Comparison of ENCODE assay signal across 21 cellular contexts in genomic region chr11:18726040-18726439, GRCh38. TPM values are rescaled to one million over a fixed set of nuclear protein-coding genes. Genes with fewer than 3 reads are reported as not detected.
DNase-seq lines count a peak whose midpoint lies in the region.
"Had no signal": no experiment of that assay in that cellular context is flagged by ENCODE, and none has a peak within 500 bp of the region (broad histone marks: within the 10 kb centered on the region; RNA-seq: fewer than 3 reads in every experiment).

Gene IGSF22 (minus strand): TSS chr11:18726188. CDS start chr11:18724236, 1,952 bp downstream.

- no peak within 1 kb of the TSS for H3K4ac ChIP-seq in neuronal stem cell (ENCODE audit: low read length)

- H3K23ac ChIP-seq in neuronal stem cell (ENCODE audit: low read depth, low read length, poor library complexity) = no peak within 1 kb of the TSS

- no peak within 1 kb of the TSS for H2BK12ac ChIP-seq in neuronal stem cell (ENCODE audit: low read length)

- H2BK15ac ChIP-seq in neuronal stem cell (ENCODE audit: low read length) = no peak within 1 kb of the TSS

- H2BK5ac ChIP-seq in neuronal stem cell (ENCODE audit: low read length) = no peak within 1 kb of the TSS

- DNase-seq in H7 (peak; percentile 66), SJCRH30 (peak; percentile 85 to 89), neuronal stem cell (ENCODE audit: low spot score) (no peak), T-helper 1 cell (no peak), glomerular visceral epithelial cell (ENCODE audit: extremely low spot score) (no peak)
- no peak for DNase-seq in effector memory CD4-positive, alpha-beta T cell
- DNase-seq: Calu3; CD4-positive, CD25-positive, alpha-beta regulatory T cell; DMS79 treated with DMSO at 0.1 percent for 48 hours; GM23248; MG63; NCI-H1092 treated with DMSO at 0.1 percent for 48 hours; NCI-H1694; NCI-H226; NCI-H69; PC-3 had no signal

- no CpG with 5 or more reads among the region's 7 CpGs for WGBS in neuronal stem cell (ENCODE audit: extremely low coverage in 2 of 2, insufficient read length in 2 of 2, insufficient replicate concordance in 1 of 2), 2 donors

- H3K27ac ChIP-seq in SJCRH30 (peak within 1 kb of the TSS; percentile 23; the same call in 1 of the 2 replicates), neuronal stem cell (replicated peaks; ENCODE audit: low read length) (no peak within 1 kb of the TSS)
- no peak within 1 kb of the TSS for H3K27ac ChIP-seq in effector memory CD4-positive, alpha-beta T cell (ENCODE audit: insufficient read depth, low read length, poor library complexity, severe bottlenecking)
- H3K27ac ChIP-seq: GM23248, KMS-11, RWPE1, SJSA1 had no signal

- H3K36me3 ChIP-seq in H7 (replicated peaks; ENCODE audit: control insufficient read depth, insufficient read depth, low read length) (no peaks in the 10 kb centered on the region), SJCRH30 (no peaks in the 10 kb centered on the region), iPS-15b (ENCODE audit: control insufficient read depth, insufficient read depth, low read length) (no peaks in the 10 kb centered on the region), neuronal stem cell (replicated peaks in 1 of 2; ENCODE audit: control insufficient read depth in 2 of 2, insufficient read depth in 2 of 2, low read length in 2 of 2) (peaks cover 0 to 2% of the 10 kb centered on the region in 2 donors)
- H3K36me3 ChIP-seq in effector memory CD4-positive, alpha-beta T cell (ENCODE audit: control insufficient read depth, insufficient read depth, low read length) = no peaks in the 10 kb centered on the region
- H3K36me3 ChIP-seq: MG63, SJSA1 had no signal

- no peak within 1 kb of the TSS for H2AFZ ChIP-seq in neuronal stem cell (ENCODE audit: low read length)
- H2AFZ ChIP-seq: GM23248 had no signal

- H2BK120ac ChIP-seq in neuronal stem cell (ENCODE audit: low read depth, low read length) = no peak within 1 kb of the TSS

- H2AK5ac ChIP-seq in neuronal stem cell (ENCODE audit: low read depth, low read length) = no peak within 1 kb of the TSS

- H3K79me1 ChIP-seq in neuronal stem cell (ENCODE audit: low read depth, low read length) = no peaks in the 10 kb centered on the region

- H3K9ac ChIP-seq in iPS-15b (ENCODE audit: low read depth, low read length) = no peak within 1 kb of the TSS
- peak within 1 kb of the TSS; percentile 65 for H3K9ac ChIP-seq in neuronal stem cell (ENCODE audit: low read depth, low read length, poor library complexity)
- H3K9ac ChIP-seq: GM23248, KMS-11 had no signal

- no peak within 1 kb of the TSS for H3K4me2 ChIP-seq in neuronal stem cell (ENCODE audit: insufficient read depth, low read length, poor library complexity, severe bottlenecking)
- H3K4me2 ChIP-seq: KMS-11 had no signal

- H4K91ac ChIP-seq in neuronal stem cell (ENCODE audit: low read depth, low read length, poor library complexity) = no peak within 1 kb of the TSS

- no peak within 1 kb of the TSS for H4K8ac ChIP-seq in neuronal stem cell (ENCODE audit: low read depth, low read length)

- H3K4me1 ChIP-seq in SJCRH30 = peaks cover 34% of the 10 kb centered on the region
- H3K4me1 ChIP-seq in iPS-15b (ENCODE audit: control insufficient read depth, insufficient read depth, low read length) = peaks cover 11% of the 10 kb centered on the region
- peaks cover 4 to 11% of the 10 kb centered on the region in 2 donors for H3K4me1 ChIP-seq in neuronal stem cell (ENCODE audit: control insufficient read depth in 2 of 2, insufficient read depth in 1 of 2, low read depth in 1 of 2, low read length in 2 of 2)
- H3K4me1 ChIP-seq in effector memory CD4-positive, alpha-beta T cell (ENCODE audit: control insufficient read depth, insufficient read depth, low read length, poor library complexity, severe bottlenecking) = peaks cover 8% of the 10 kb centered on the region

- no peak within 1 kb of the TSS for H3K4me3 ChIP-seq in H7 (ENCODE audit: insufficient read depth, low read depth, low read length)
- H3K4me3 ChIP-seq in SJCRH30 = no peak within 1 kb of the TSS
- H3K4me3 ChIP-seq in iPS-15b (ENCODE audit: low read depth, low read length) = peak within 1 kb of the TSS; percentile 10
- H3K4me3 ChIP-seq in neuronal stem cell (ENCODE audit: low read length in 2 of 2) = no peak within 1 kb of the TSS
- no peak within 1 kb of the TSS for H3K4me3 ChIP-seq in effector memory CD4-positive, alpha-beta T cell (ENCODE audit: insufficient read depth, low read depth, low read length, poor library complexity, severe bottlenecking)
- H3K4me3 ChIP-seq: GM12878, GM23248, MG63, SJSA1 had no signal

- H3K9me3 ChIP-seq in SJCRH30 (replicated peaks) = no peaks in the 10 kb centered on the region
- H3K9me3 ChIP-seq in iPS-15b (ENCODE audit: control insufficient read depth, insufficient read depth, low read length) = no peaks in the 10 kb centered on the region
- H3K9me3 ChIP-seq in neuronal stem cell (replicated peaks in 1 of 2; ENCODE audit: control insufficient read depth in 2 of 2, insufficient read depth in 1 of 2, low read depth in 1 of 2, low read length in 2 of 2) = no peaks in the 10 kb centered on the region
- no peaks in the 10 kb centered on the region for H3K9me3 ChIP-seq in effector memory CD4-positive, alpha-beta T cell (ENCODE audit: control insufficient read depth, low read length)
- H3K9me3 ChIP-seq: MG63, SJSA1 had no signal

- H3K14ac ChIP-seq in neuronal stem cell (ENCODE audit: low read length) = no peak within 1 kb of the TSS

- H3K27me3 ChIP-seq in H7 (ENCODE audit: control insufficient read depth, insufficient read depth, low read length) (peaks cover 3% of the 10 kb centered on the region; the same call in 1 of the 2 replicates), SJCRH30 (no peaks in the 10 kb centered on the region), iPS-15b (ENCODE audit: control insufficient read depth, insufficient read depth, low read length) (peaks cover 2% of the 10 kb centered on the region), neuronal stem cell (ENCODE audit: control insufficient read depth in 3 of 3, insufficient read depth in 3 of 3, low read depth in 1 of 3, low read length in 3 of 3) (peaks cover 0 to 38% (median 0%) of the 10 kb centered on the region in 3 experiments)
- no peaks in the 10 kb centered on the region for H3K27me3 ChIP-seq in effector memory CD4-positive, alpha-beta T cell (replicated peaks; ENCODE audit: control insufficient read depth, insufficient read depth, low read length, poor library complexity, severe bottlenecking)
- H3K27me3 ChIP-seq: MG63, SJSA1 had no signal

- peak within 1 kb of the TSS; percentile 68 for H3K18ac ChIP-seq in neuronal stem cell (ENCODE audit: low read length)

RNA-seq across cellular contexts. Expression of gene IGSF22, which starts in this region (rescaled TPM):
- total RNA-seq in H7 (2014; rRNA removed; shearing (Covaris generic)) = 0.07 and 0.76 TPM in 2 replicates
- total RNA-seq in SJCRH30 (2014; rRNA removed; shearing (Covaris generic)) = 0.08 and 0.28 TPM in 2 replicates
- 0.04 TPM for polyA plus RNA-seq in neuronal stem cell (2013, experiment 1 of 2)
- polyA plus RNA-seq in neuronal stem cell (2013, experiment 2 of 2) = 0.08 TPM
- total RNA-seq: Calu3, GM12878, GM23248, PC-3, SJSA1 had no signal
- polyA plus RNA-seq: GM23248 had no signal

Comparison
In these comparisons a context has a peak if more than half of its experiments do, and no peak if none do; other contexts are left out.
1. Peak in DNase-seq in H7; RNA of the gene not detected or under 1 TPM.
2. Peak in DNase-seq and H3K27ac ChIP-seq in SJCRH30; RNA of the gene not detected or under 1 TPM.